In genomic region chr1:1775364-1776226, GRCh38 we compare ENCODE assay signal across 9 cellular contexts. TPM values are rescaled to one million over a fixed set of nuclear protein-coding genes. Genes with fewer than 3 reads are reported as not detected.
DNase-seq lines count a peak whose midpoint lies in the region; ATAC-seq, FAIRE-seq and TF ChIP-seq lines count a peak whose summit lies in the region.
"Had no signal": no experiment of that assay in that cellular context is flagged by ENCODE, and none has a peak within 500 bp of the region (broad histone marks: within the 10 kb centered on the region; RNA-seq: fewer than 3 reads in every experiment).

No MANE protein-coding gene starts in this region.

- H3K4me3 Mint-ChIP-seq in MCF 10A (ENCODE audit: unreplicated experiment) (peak overlapping the region; percentile 82), glutamatergic neuron (ENCODE audit: unreplicated experiment) (peak overlapping the region; percentile 32)

- no peaks in the 10 kb centered on the region for H3K9me3 ChIP-seq in mammary epithelial cell (replicated peaks; ENCODE audit: insufficient read depth, low read length)
- peaks cover 4% of the 10 kb centered on the region; the same call in 1 of the 2 replicates for H3K9me3 ChIP-seq in Panc1 (ENCODE audit: control insufficient read depth, insufficient read depth, low read depth, low read length)
- H3K9me3 ChIP-seq in upper lobe of left lung: no peaks in the 10 kb centered on the region
- no peaks in the 10 kb centered on the region for H3K9me3 ChIP-seq in pancreas

- H3K27me3 ChIP-seq in mammary epithelial cell (ENCODE audit: insufficient read depth, low read length): no peaks in the 10 kb centered on the region
- H3K27me3 ChIP-seq in Panc1 (ENCODE audit: control insufficient read depth, insufficient read depth, low read length): no peaks in the 10 kb centered on the region
- no peaks in the 10 kb centered on the region for H3K27me3 ChIP-seq in upper lobe of left lung
- no peaks in the 10 kb centered on the region for H3K27me3 ChIP-seq in pancreas

- no peak for FAIRE-seq in pancreas (lab: Jason Lieb, UNC)

- no peak for TF ChIP-seq POLR2A in upper lobe of left lung (IDR thresholded peaks at IDR 0.05)

- peaks cover 31% of the 10 kb centered on the region for H3K4me1 Mint-ChIP-seq in MCF 10A (ENCODE audit: insufficient read depth, unreplicated experiment)
- H3K4me1 Mint-ChIP-seq in glutamatergic neuron (ENCODE audit: low read depth, unreplicated experiment): peaks cover 18% of the 10 kb centered on the region

- no peaks in the 10 kb centered on the region for H3K36me3 ChIP-seq in mammary epithelial cell (ENCODE audit: insufficient read depth, low read length)
- H3K36me3 ChIP-seq in Panc1 (ENCODE audit: control insufficient read depth, insufficient read depth, low read length): no peaks in the 10 kb centered on the region
- H3K36me3 ChIP-seq in upper lobe of left lung: peaks cover 5 to 16% (median 10%) of the 10 kb centered on the region in 4 donors
- no peaks in the 10 kb centered on the region for H3K36me3 ChIP-seq in pancreas

- H3K4me3 ChIP-seq in mammary epithelial cell (replicated peaks in 1 of 3; ENCODE audit: insufficient read depth in 1 of 3, low read depth in 2 of 3, low read length in 3 of 3) (no peak overlapping the region), Panc1 (ENCODE audit: low read depth in 2 of 2, low read length in 2 of 2) (peak overlapping the region in 1 of 2 experiments; percentile 7; a peak in 1 of 4 replicates), upper lobe of left lung (no peak overlapping the region), pancreas (no peak overlapping the region)

- BruUV-seq in MCF 10A (replicated peaks; lab: Mats Ljungman, UMichigan) (no TSS peak), mammary epithelial cell (replicated peaks; lab: Mats Ljungman, UMichigan) (no TSS peak), Panc1 (replicated peaks; lab: Mats Ljungman, UMichigan) (no TSS peak)

- intact Hi-C loops in MCF 10A (cut with micrococcal nuclease) (loop anchor here (5.0 kb wide), 1 partner anchor 117 kb away; the partner anchor contains the start of gene GNB1), mammary epithelial cell (cut with micrococcal nuclease) (no loop called here), Panc1 (cut with micrococcal nuclease; ENCODE audit: unreplicated experiment) (no loop called here), pancreas (cut with DNase I) (no loop called here)

- H3K36me3 Mint-ChIP-seq in MCF 10A (ENCODE audit: insufficient read depth, unreplicated experiment) (peaks cover 47% of the 10 kb centered on the region), glutamatergic neuron (ENCODE audit: unreplicated experiment) (peaks cover 7% of the 10 kb centered on the region)

- no peaks in the 10 kb centered on the region for H4K20me1 ChIP-seq in mammary epithelial cell (ENCODE audit: insufficient read depth, low read length)

- no peak for DNase-seq in MCF 10A (ENCODE audit: unreplicated experiment)
- no peak for DNase-seq in mammary epithelial cell
- DNase-seq in Panc1 (ENCODE audit: low read depth, low spot score): no peak
- no peak for DNase-seq in glutamatergic neuron
- DNase-seq in upper lobe of left lung: peak in 1 of 2 donors; percentile 50
- DNase-seq in RKO (ENCODE audit: low spot score): no peak
- DNase-seq in iPS-NIHi7 (ENCODE audit: extremely low spot score): no peak
- no peak for DNase-seq in pancreas
- DNase-seq: GDM1 had no signal

- in situ Hi-C loops in mammary epithelial cell (cut with MboI; ENCODE audit: low sequenced_read_pairs in 2 of 2) (no loop called here), Panc1 (cut with HindIII; ENCODE audit: low pct_unique_long_range_greater_than_20kb, low sequenced_read_pairs) (no loop called here)

- H3K27me3 Mint-ChIP-seq in MCF 10A (ENCODE audit: insufficient read depth, unreplicated experiment) (no peaks in the 10 kb centered on the region), glutamatergic neuron (ENCODE audit: unreplicated experiment) (peaks cover 17% of the 10 kb centered on the region)

- CTCF ChIA-PET in MCF 10A (lab: Yijun Ruan, JAX): interaction anchor here (1.5 to 3.4 kb wide), 2 partner anchors 11 to 131 kb away, joined by 4 to 35 read pairs; no protein-coding TSS in a partner anchor
- CTCF ChIA-PET in mammary epithelial cell (lab: Charles Lee; ENCODE audit: low non-redundant PET): no interaction called here
- CTCF ChIA-PET in Panc1 (lab: Charles Lee): interaction anchor here (0.5 kb wide), 1 partner anchor 169 kb away, joined by 3 read pairs; no protein-coding TSS in a partner anchor

- peaks cover 73% of the 10 kb centered on the region for H3K79me2 ChIP-seq in mammary epithelial cell (ENCODE audit: insufficient read depth, low read length)

- H3K9me3 Mint-ChIP-seq in MCF 10A (ENCODE audit: unreplicated experiment): no peaks in the 10 kb centered on the region
- peaks cover 17% of the 10 kb centered on the region for H3K9me3 Mint-ChIP-seq in glutamatergic neuron (ENCODE audit: unreplicated experiment)

- no peak for TF ChIP-seq EP300 in upper lobe of left lung (IDR thresholded peaks at IDR 0.05)

- WGBS in mammary epithelial cell (ENCODE audit: low coverage, missing lambda C conversion rate): 82% methylated on average over 11 of the region's 11 CpGs
- whole genome bisulfite sequencing in upper lobe of left lung, 2 donors: 69 to 71% methylated on average over 11 of the region's 11 CpGs
- WGBS in pancreas, 2 donors: 61% methylated on average over 11 of the region's 11 CpGs

- H3K27ac Mint-ChIP-seq in MCF 10A (ENCODE audit: low read depth, unreplicated experiment) (peak overlapping the region; percentile 9), glutamatergic neuron (ENCODE audit: unreplicated experiment) (peak overlapping the region; percentile 56)

- ATAC-seq in Panc1 (no peak), upper lobe of left lung (ENCODE audit: low FRiP score in 2 of 2) (no peak), pancreas (no peak)

- TF ChIP-seq CTCF in MCF 10A (IDR thresholded peaks at IDR 0.05; ENCODE audit: unreplicated experiment) (no peak), mammary epithelial cell (conservative IDR thresholded peaks at IDR 0.05 in 1 of 2, IDR thresholded peaks at IDR 0.05 in 1 of 2; ENCODE audit: extremely low read depth in 1 of 2, insufficient read depth in 1 of 2, low read depth in 1 of 2, low read length in 2 of 2) (no peak), Panc1 (IDR thresholded peaks at IDR 0.05) (no peak), glutamatergic neuron (IDR thresholded peaks at IDR 0.05; ENCODE audit: partially characterized antibody, unreplicated experiment) (no peak), upper lobe of left lung (IDR thresholded peaks at IDR 0.05) (no peak), pancreas (IDR thresholded peaks at IDR 0.05) (no peak)

- POLR2A ChIA-PET in MCF 10A (lab: Yijun Ruan, JAX) (interaction anchor here (4.9 to 5.2 kb wide), 2 partner anchors 10 to 132 kb away, joined by 42 to 54 read pairs; no protein-coding TSS in a partner anchor), Panc1 (lab: Charles Lee) (no interaction called here)

- no peak overlapping the region for H2AFZ ChIP-seq in mammary epithelial cell (ENCODE audit: low read depth, low read length)

- H3K9ac ChIP-seq in mammary epithelial cell (ENCODE audit: insufficient read depth, low read length): no peak overlapping the region

- H3K4me1 ChIP-seq in mammary epithelial cell (ENCODE audit: insufficient read depth, low read length): peaks cover 19% of the 10 kb centered on the region
- peaks cover 24% of the 10 kb centered on the region for H3K4me1 ChIP-seq in Panc1 (ENCODE audit: control insufficient read depth, insufficient read depth, low read length)
- H3K4me1 ChIP-seq in upper lobe of left lung: peaks cover 49 to 66% (median 52%) of the 10 kb centered on the region in 4 donors
- H3K4me1 ChIP-seq in pancreas: peaks cover 11 to 32% (median 14%) of the 10 kb centered on the region in 3 donors

- no peak overlapping the region for H3K4me2 ChIP-seq in mammary epithelial cell (ENCODE audit: insufficient read depth, low read depth, low read length)

- H3K27ac ChIP-seq in mammary epithelial cell (ENCODE audit: insufficient read depth, low read depth, low read length) (no peak overlapping the region), Panc1 (ENCODE audit: low read length) (peak overlapping the region; percentile 14; the same call in 1 of the 2 replicates), upper lobe of left lung (peak overlapping the region; percentile 87 to 97 (median 94)), pancreas (no peak overlapping the region)

- dilution Hi-C loops in mammary epithelial cell (cut with HindIII; ENCODE audit: low sequenced_read_pairs): no loop called here

RNA-seq across cellular contexts. Expression of gene NADK, which starts 2.7 kb away (rescaled TPM):
- total RNA-seq in MCF 10A (2022) (106 and 107 TPM in 2 replicates), mammary epithelial cell (10 to 100 TPM; 34.2 to 67.8 TPM), Panc1 (2021; ENCODE audit: unreplicated experiment) (101 TPM), glutamatergic neuron (ENCODE audit: unreplicated experiment) (66.0 TPM), upper lobe of left lung (100 to 1,000 TPM in 4 of 6 donors, 10 to 100 TPM in 2; 85.0 to 279 (median 124) TPM), pancreas (10 to 100 TPM; 27.8 to 55.9 (median 39.0) TPM)
- polyA plus RNA-seq in mammary epithelial cell (41.0 TPM), pancreas (10 to 100 TPM; 46.9 to 63.3 TPM)
- polyA minus RNA-seq in mammary epithelial cell: 39.0 TPM
- 101 TPM for polyA plus RNA-seq in Panc1 (2012; ENCODE audit: insufficient read length)

RNA-seq across cellular contexts. Expression of gene CDK11A, which starts 51.4 kb away (rescaled TPM):
- 43.8 and 54.0 TPM in 2 replicates for total RNA-seq in MCF 10A (2022)
- total RNA-seq in mammary epithelial cell: 10 to 100 TPM in 1 of 2 donors, 1 to 10 TPM in 1; 9.8 to 48.0 TPM
- polyA plus RNA-seq in mammary epithelial cell: 4.3 TPM
- 1.8 TPM for polyA minus RNA-seq in mammary epithelial cell
- total RNA-seq in Panc1 (2021; ENCODE audit: unreplicated experiment): 83.6 TPM
- 132 TPM for polyA plus RNA-seq in Panc1 (2012; ENCODE audit: insufficient read length)
- 62.8 TPM for total RNA-seq in glutamatergic neuron (ENCODE audit: unreplicated experiment)
- 100 to 1,000 TPM in 2 of 6 donors, 10 to 100 TPM in 4; 23.9 to 417 (median 54.5) TPM for total RNA-seq in upper lobe of left lung
- total RNA-seq in pancreas: 10 to 100 TPM; 13.2 to 22.0 (median 16.7) TPM
- polyA plus RNA-seq in pancreas: 100 to 1,000 TPM in 1 of 2 donors, 10 to 100 TPM in 1; 63.5 to 111 TPM

Comparison
In these comparisons a context has a peak if more than half of its experiments do, and no peak if none do; other contexts are left out.
1. H3K27ac ChIP-seq: peak in Panc1 (single experiment) and upper lobe of left lung (4 of 4); none in mammary epithelial cell (single experiment) and pancreas (0 of 4).